ENCODE assay signal across 8 cellular contexts in genomic region chr1:39955547-39956539, GRCh38. TPM values are rescaled to one million over a fixed set of nuclear protein-coding genes. Genes with fewer than 3 reads are reported as not detected.
DNase-seq lines count a peak whose midpoint lies in the region; ATAC-seq and TF ChIP-seq lines count a peak whose summit lies in the region.

No MANE protein-coding gene starts in this region.

- H3K27ac Mint-ChIP-seq in activated B cell treated with CpG ODN at 0.5 μM for 24 hours, result peak overlapping the region; percentile 86

- TF ChIP-seq CTCF in activated B cell treated with CpG ODN at 0.5 μM for 24 hours (IDR thresholded peaks at IDR 0.05), result no peak
- TF ChIP-seq CTCF in lung (IDR thresholded peaks at IDR 0.05; ENCODE audit: control extremely low read depth, extremely low read depth), result no peak

- H3K36me3 ChIP-seq in lung (ENCODE audit: control insufficient read depth in 2 of 2, insufficient read depth in 2 of 2, low read length in 2 of 2), result peaks cover 0 to 2% of the 10 kb centered on the region in 2 donors

- peak overlapping the region; percentile 40 for H3K4me3 ChIP-seq in lung

- ATAC-seq in HG02840 (IDR thresholded peaks at IDR 0.05; ENCODE audit: low FRiP score, unreplicated experiment) (peak; percentile 35), activated B cell treated with CpG ODN at 0.5 μM for 24 hours (ENCODE audit: low read depth) (peak; percentile 54), lung (ENCODE audit: insufficient read depth, low FRiP score) (no peak)

- H3K27me3 Mint-ChIP-seq in activated B cell treated with CpG ODN at 0.5 μM for 24 hours, result no peaks in the 10 kb centered on the region

- peaks cover 0 to 6% of the 10 kb centered on the region in 2 donors for H3K4me1 ChIP-seq in lung (ENCODE audit: control insufficient read depth in 2 of 2, insufficient read depth in 2 of 2, low read length in 2 of 2)

- H3K27me3 ChIP-seq in lung (ENCODE audit: control insufficient read depth, insufficient read depth), result no peaks in the 10 kb centered on the region

- peaks cover 50% of the 10 kb centered on the region for H3K4me1 Mint-ChIP-seq in activated B cell treated with CpG ODN at 0.5 μM for 24 hours

- intact Hi-C loops in activated B cell treated with CpG ODN at 0.5 μM for 24 hours (cut with micrococcal nuclease), result loop anchor here (1.0 to 2.0 kb wide), 3 partner anchors 17 to 139 kb away; partner anchors contain the start of gene CAP1

- POLR2A ChIA-PET in activated B cell treated with CpG ODN at 0.5 μM for 24 hours (lab: Charles Lee), result interaction anchor here (0.7 to 4.7 kb wide), 13 partner anchors 10 to 553 kb away, joined by 3 to 38 read pairs (median 4); partner anchors contain the start of genes CAP1 and EXO5

- WGBS in lung, 2 donors, result 11 to 18% methylated on average over 34 to 36 of the region's 36 CpGs

- H3K4me3 Mint-ChIP-seq in activated B cell treated with CpG ODN at 0.5 μM for 24 hours, result peak overlapping the region; percentile 95

- CTCF ChIA-PET in activated B cell treated with CpG ODN at 0.5 μM for 24 hours (lab: Charles Lee), result interaction anchor here (0.6 to 1.7 kb wide), 6 partner anchors 16 to 138 kb away, joined by 3 to 8 read pairs (median 6); no protein-coding TSS in a partner anchor

- H3K27ac ChIP-seq in lung (ENCODE audit: low read depth in 1 of 2, low read length in 1 of 2), result peak overlapping the region in 1 of 2 donors; percentile 76

- no peaks in the 10 kb centered on the region for H3K9me3 ChIP-seq in lung (ENCODE audit: control insufficient read depth in 2 of 2, insufficient read depth in 1 of 2, low read length in 1 of 2)

- H3K36me3 Mint-ChIP-seq in activated B cell treated with CpG ODN at 0.5 μM for 24 hours (ENCODE audit: low read depth), result peaks cover 39% of the 10 kb centered on the region

- peak; percentile 46 for DNase-seq in NCI-H1436 (lab: John Stamatoyannopoulos, UW)
- DNase-seq in NCI-H1436 treated with DMSO at 0.1 percent for 48 hours (lab: John Stamatoyannopoulos, UW), result no peak
- DNase-seq in NCI-H2029 treated with DMSO at 0.1 percent for 48 hours (lab: John Stamatoyannopoulos, UW), result peak; percentile 100
- DNase-seq in activated B cell treated with CpG ODN at 0.5 μM for 24 hours, result no peak
- peak; percentile 42 for DNase-seq in cerebellum (ENCODE audit: low spot score)
- DNase-seq in lung (ENCODE audit: low spot score), result no peak
- DNase-seq in stimulated activated CD8-positive, alpha-beta memory T cell treated with anti-CD3 and anti-CD28 coated beads, Interleukin-4, amount 100 ng/mL, for 24 hours (ENCODE audit: low read depth), result peak; percentile 38

- no peaks in the 10 kb centered on the region for H3K9me3 Mint-ChIP-seq in activated B cell treated with CpG ODN at 0.5 μM for 24 hours

RNA-seq across cellular contexts. Expression of gene MFSD2A, which starts 0.9 kb away (rescaled TPM):
- total RNA-seq in activated B cell treated with CpG ODN at 0.5 μM for 24 hours (30.3 and 36.0 TPM in 2 replicates), cerebellum (18.9 TPM), lung (100 to 1,000 TPM in 1 of 2 donors, 10 to 100 TPM in 1; 57.2 to 149 TPM)
- 100 to 1,000 TPM; 119 to 123 TPM for polyA plus RNA-seq in lung

RNA-seq across cellular contexts. Expression of gene MYCL, which starts 54.1 kb away (rescaled TPM):
- total RNA-seq in activated B cell treated with CpG ODN at 0.5 μM for 24 hours (0.10 and 0.29 TPM in 2 replicates), cerebellum (11.4 TPM), lung (1 to 10 TPM; 6.0 to 7.8 TPM)
- 1 to 10 TPM; 2.4 to 2.7 TPM for polyA plus RNA-seq in lung

Comparison
In these comparisons a context has a peak if more than half of its experiments do, and no peak if none do; other contexts are left out.
1. DNase-seq: peak in NCI-H1436 (single experiment), NCI-H2029 treated with DMSO at 0.1 percent for 48 hours (single experiment), cerebellum (single experiment) and stimulated activated CD8-positive, alpha-beta memory T cell treated with anti-CD3 and anti-CD28 coated beads, Interleukin-4, amount 100 ng/mL, for 24 hours (single experiment); none in NCI-H1436 treated with DMSO at 0.1 percent for 48 hours (single experiment), activated B cell treated with CpG ODN at 0.5 μM for 24 hours (single experiment) and lung (single experiment).